1 cellular context compared by ENCODE assay signal in the genomic region with DNA sequence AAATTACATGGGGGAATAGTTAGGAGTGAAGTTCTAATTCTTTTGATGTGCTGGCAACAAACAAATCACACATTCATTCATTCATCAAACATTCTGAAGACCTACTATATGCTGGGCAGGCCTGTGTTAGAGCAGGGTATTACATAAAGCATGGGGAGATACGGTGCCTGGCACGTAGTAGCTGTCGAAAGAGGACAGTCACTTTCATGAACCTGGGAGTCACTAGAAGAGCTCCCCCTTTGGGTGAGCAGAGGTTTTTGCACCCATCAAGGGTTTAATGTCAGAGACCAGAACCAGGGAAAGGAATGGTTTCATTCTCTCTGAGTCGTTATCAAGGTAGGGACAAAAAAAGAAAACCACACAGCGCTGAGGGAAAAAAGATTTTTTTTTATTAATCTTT.
TF ChIP-seq lines count a peak whose summit lies in the region.

No MANE protein-coding gene starts in this region.

TF ChIP-seq in GM23338, 12 proteins besides CTCF, POLR2A, EP300 and RAD21 (continued from another document):
- TF ChIP-seq, protein P1, sequence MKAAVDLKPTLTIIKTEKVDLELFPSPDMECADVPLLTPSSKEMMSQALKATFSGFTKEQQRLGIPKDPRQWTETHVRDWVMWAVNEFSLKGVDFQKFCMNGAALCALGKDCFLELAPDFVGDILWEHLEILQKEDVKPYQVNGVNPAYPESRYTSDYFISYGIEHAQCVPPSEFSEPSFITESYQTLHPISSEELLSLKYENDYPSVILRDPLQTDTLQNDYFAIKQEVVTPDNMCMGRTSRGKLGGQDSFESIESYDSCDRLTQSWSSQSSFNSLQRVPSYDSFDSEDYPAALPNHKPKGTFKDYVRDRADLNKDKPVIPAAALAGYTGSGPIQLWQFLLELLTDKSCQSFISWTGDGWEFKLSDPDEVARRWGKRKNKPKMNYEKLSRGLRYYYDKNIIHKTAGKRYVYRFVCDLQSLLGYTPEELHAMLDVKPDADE (IDR thresholded peaks at IDR 0.05), result no peak
- no peak for TF ChIP-seq EZH2 (IDR thresholded peaks at IDR 0.05; ENCODE audit: low read depth, unreplicated experiment)
- TF ChIP-seq ZNF331 (CRISPR knock-in tag; IDR thresholded peaks at IDR 0.05; ENCODE audit: low read depth), result no peak
- no peak for TF ChIP-seq CREB1 (CRISPR knock-in tag; IDR thresholded peaks at IDR 0.05; ENCODE audit: low read depth)
- no peak for TF ChIP-seq ZNF462 (CRISPR knock-in tag; IDR thresholded peaks at IDR 0.05)
- no peak for TF ChIP-seq EZH2phosphoT487 (IDR thresholded peaks at IDR 0.05; ENCODE audit: unreplicated experiment)
